Comparison of ENCODE assay signal across 29 cellular contexts in the genomic region with DNA sequence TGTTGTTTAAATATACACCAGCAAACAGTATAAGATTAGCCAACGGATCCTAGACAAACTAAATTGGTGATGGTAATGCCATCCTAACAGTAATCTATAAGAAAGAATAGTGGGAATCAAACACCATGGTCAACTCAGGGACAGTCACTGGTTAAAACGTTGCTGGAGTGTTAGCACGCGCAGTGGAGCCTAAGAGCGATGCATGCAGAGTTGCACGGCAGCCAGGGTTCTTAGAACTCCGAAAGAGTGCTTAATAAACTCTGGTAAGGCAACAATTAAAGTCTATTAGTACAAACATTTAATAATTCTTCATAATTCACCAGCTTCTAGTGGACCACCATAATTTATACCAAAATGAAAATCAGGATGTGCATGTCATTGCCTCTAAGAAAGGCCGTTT.
"Had no signal": no experiment of that assay in that cellular context is flagged by ENCODE, and none has a peak within 500 bp of the region (broad histone marks: within the 10 kb centered on the region; RNA-seq: fewer than 3 reads in every experiment).

No MANE protein-coding gene starts in this region.

- H3K4me3 Mint-ChIP-seq: activated CD4-positive, alpha-beta memory T cell treated with anti-CD3 and anti-CD28 coated beads for 36 hours; activated CD4-positive, alpha-beta T cell treated with anti-CD3 and anti-CD28 coated beads for 36 hours; activated CD4-positive, alpha-beta T cell treated with anti-CD3 and anti-CD28 coated beads, Interleukin-2, amount 10 ng/mL, durations not matched to agents 24 days and 14 days; activated naive CD4-positive, alpha-beta T cell treated with anti-CD3 and anti-CD28 coated beads, Interleukin-2, amount 10 ng/mL, durations not matched to agents 7 days and 5 days; activated naive CD8-positive, alpha-beta T cell treated with anti-CD3 and anti-CD28 coated beads, Interleukin-2, amount 10 ng/mL, durations not matched to agents 7 days and 5 days; activated T-cell treated with anti-CD3 and anti-CD28 coated beads, Interleukin-2, amount 50 U/mL, for 24 hours; activated T-cell treated with anti-CD3 and anti-CD28 coated beads, Interleukin-2, amount 50 U/mL, for 72 hours; dendritic cell treated with granulocyte-macrophage colony-stimulating factor and Interleukin-4, amounts not matched to agents 40 ng/mL and 50 ng/mL, for 4 days; effector memory CD8-positive, alpha-beta T cell had no signal

- H3K27me3 Mint-ChIP-seq: activated CD4-positive, alpha-beta memory T cell treated with anti-CD3 and anti-CD28 coated beads for 36 hours; activated CD4-positive, alpha-beta T cell treated with anti-CD3 and anti-CD28 coated beads for 36 hours; activated CD4-positive, alpha-beta T cell treated with anti-CD3 and anti-CD28 coated beads, Interleukin-2, amount 10 ng/mL, durations not matched to agents 24 days and 14 days; activated naive CD4-positive, alpha-beta T cell treated with anti-CD3 and anti-CD28 coated beads, Interleukin-2, amount 10 ng/mL, durations not matched to agents 7 days and 5 days; activated naive CD8-positive, alpha-beta T cell treated with anti-CD3 and anti-CD28 coated beads, Interleukin-2, amount 10 ng/mL, durations not matched to agents 7 days and 5 days; activated T-cell treated with anti-CD3 and anti-CD28 coated beads, Interleukin-2, amount 50 U/mL, for 24 hours; dendritic cell treated with granulocyte-macrophage colony-stimulating factor and Interleukin-4, amounts not matched to agents 40 ng/mL and 50 ng/mL, for 4 days; effector memory CD8-positive, alpha-beta T cell had no signal

- DNase-seq: activated CD4-positive, alpha-beta memory T cell treated with anti-CD3 and anti-CD28 coated beads for 36 hours; activated CD4-positive, alpha-beta T cell treated with anti-CD3 and anti-CD28 coated beads for 36 hours; activated CD4-positive, alpha-beta T cell treated with anti-CD3 and anti-CD28 coated beads, Interleukin-2, amount 10 ng/mL, durations not matched to agents 24 days and 14 days; activated CD4-positive, CD25-positive, alpha-beta regulatory T cell; activated CD4-positive, CD25-positive, alpha-beta regulatory T cell treated with anti-CD3 and anti-CD28 coated beads, Interleukin-2, amount 50 U/mL, for 72 hours; activated CD8-positive, alpha-beta memory T cell treated with anti-CD3 and anti-CD28 coated beads, Interleukin-2, amount 50 U/mL, for 48 hours; activated gamma-delta T cell; activated naive CD4-positive, alpha-beta T cell; activated naive CD4-positive, alpha-beta T cell treated with anti-CD3 and anti-CD28 coated beads, Interleukin-2, amount 10 ng/mL, durations not matched to agents 7 days and 5 days; activated naive CD8-positive, alpha-beta T cell treated with anti-CD3 and anti-CD28 coated beads, Interleukin-2, amount 10 ng/mL, durations not matched to agents 7 days and 5 days; activated T-cell treated with anti-CD3 and anti-CD28 coated beads for 4 hours; activated T-cell treated with anti-CD3 and anti-CD28 coated beads, Interleukin-2, amount 50 U/mL, for 24 hours; activated T-cell treated with anti-CD3 and anti-CD28 coated beads, Interleukin-2, amount 50 U/mL, for 72 hours; amniotic stem cell; aorta; body of pancreas; central memory CD4-positive, alpha-beta T cell; cerebellar nuclear complex; effector CD4-positive, alpha-beta T cell; effector memory CD8-positive, alpha-beta T cell; erythroblast; foreskin keratinocyte; gastrocnemius medialis; glutamatergic neuron; T-helper 2 cell had no signal

- H3K27ac ChIP-seq: body of pancreas, coronary artery, esophagus muscularis mucosa, foreskin keratinocyte, gastrocnemius medialis had no signal

- H3K9me3 Mint-ChIP-seq: activated naive CD4-positive, alpha-beta T cell treated with anti-CD3 and anti-CD28 coated beads, Interleukin-2, amount 50 U/mL, for 72 hours; dendritic cell treated with granulocyte-macrophage colony-stimulating factor and Interleukin-4, amounts not matched to agents 40 ng/mL and 50 ng/mL, for 4 days; effector memory CD8-positive, alpha-beta T cell had no signal

- H3K27ac Mint-ChIP-seq: activated CD4-positive, alpha-beta memory T cell treated with anti-CD3 and anti-CD28 coated beads for 36 hours; activated CD4-positive, alpha-beta T cell treated with anti-CD3 and anti-CD28 coated beads for 36 hours; activated CD4-positive, alpha-beta T cell treated with anti-CD3 and anti-CD28 coated beads, Interleukin-2, amount 10 ng/mL, durations not matched to agents 24 days and 14 days; activated naive CD4-positive, alpha-beta T cell treated with anti-CD3 and anti-CD28 coated beads, Interleukin-2, amount 10 ng/mL, durations not matched to agents 7 days and 5 days; activated naive CD4-positive, alpha-beta T cell treated with anti-CD3 and anti-CD28 coated beads, Interleukin-2, amount 50 U/mL, for 72 hours; activated naive CD8-positive, alpha-beta T cell treated with anti-CD3 and anti-CD28 coated beads, Interleukin-2, amount 10 ng/mL, durations not matched to agents 7 days and 5 days; activated T-cell treated with anti-CD3 and anti-CD28 coated beads, Interleukin-2, amount 50 U/mL, for 24 hours; activated T-cell treated with anti-CD3 and anti-CD28 coated beads, Interleukin-2, amount 50 U/mL, for 72 hours; dendritic cell treated with granulocyte-macrophage colony-stimulating factor and Interleukin-4, amounts not matched to agents 40 ng/mL and 50 ng/mL, for 4 days had no signal

- H3K4me1 Mint-ChIP-seq: activated CD4-positive, alpha-beta T cell treated with anti-CD3 and anti-CD28 coated beads, Interleukin-2, amount 10 ng/mL, durations not matched to agents 24 days and 14 days; activated naive CD4-positive, alpha-beta T cell treated with anti-CD3 and anti-CD28 coated beads, Interleukin-2, amount 10 ng/mL, durations not matched to agents 7 days and 5 days had no signal
